ENCODE assay signal across 10 cellular contexts in the genomic region with DNA sequence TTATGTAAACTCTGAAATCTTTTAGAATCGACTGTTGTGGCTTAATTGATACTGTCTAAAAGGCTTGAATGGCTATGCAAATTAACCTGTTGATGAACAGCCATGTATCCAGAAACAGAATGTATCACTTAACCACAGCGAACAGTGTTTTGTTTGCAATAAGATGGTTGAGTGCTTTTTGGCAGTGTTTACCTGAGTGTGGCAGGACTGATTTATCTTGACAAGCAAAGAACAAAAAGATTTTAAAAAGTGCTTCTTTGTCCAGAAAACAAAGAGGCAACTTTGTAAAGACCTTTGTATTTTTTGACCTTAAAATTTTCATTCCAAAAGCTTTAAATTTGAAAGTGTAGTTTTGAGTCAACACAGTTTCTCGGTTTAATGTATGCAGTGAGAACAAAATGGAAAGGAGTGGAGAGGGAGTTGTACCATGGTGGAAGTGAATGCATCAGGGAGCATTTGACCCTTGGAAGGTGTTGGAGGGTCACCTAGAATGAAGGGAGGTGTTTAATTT. TPM values are rescaled to one million over a fixed set of nuclear protein-coding genes. Genes with fewer than 3 reads are reported as not detected.
DNase-seq lines count a peak whose midpoint lies in the region; ATAC-seq, FAIRE-seq and TF ChIP-seq lines count a peak whose summit lies in the region.
"Had no signal": no experiment of that assay in that cellular context is flagged by ENCODE, and none has a peak within 500 bp of the region (broad histone marks: within the 10 kb centered on the region; RNA-seq: fewer than 3 reads in every experiment).

No MANE protein-coding gene starts in this region.

- H3K27me3 ChIP-seq in smooth muscle cell (ENCODE audit: low read depth): no peaks in the 10 kb centered on the region

- no peaks in the 10 kb centered on the region for H3K9me3 ChIP-seq in smooth muscle cell (replicated peaks; ENCODE audit: low read depth)

- H3K4me1 ChIP-seq in smooth muscle cell (ENCODE audit: low read depth): peaks cover 12% of the 10 kb centered on the region

- peaks cover 8% of the 10 kb centered on the region for H3K79me2 ChIP-seq in smooth muscle cell (ENCODE audit: low read depth)

- H3F3A ChIP-seq in smooth muscle cell (ENCODE audit: low read depth): peaks cover 13% of the 10 kb centered on the region

- no peaks in the 10 kb centered on the region for H3K36me3 ChIP-seq in smooth muscle cell (ENCODE audit: low read depth)

- H3K4me3 Mint-ChIP-seq in nephron progenitor cell: peak overlapping the region; percentile 3
- no peak overlapping the region for H3K4me3 Mint-ChIP-seq in activated T-cell treated with anti-CD3 and anti-CD28 coated beads, Interleukin-2, amount 50 U/mL, for 24 hours
- no peak overlapping the region for H3K4me3 Mint-ChIP-seq in activated CD4-positive, alpha-beta memory T cell treated with anti-CD3 and anti-CD28 coated beads for 36 hours
- H3K4me3 Mint-ChIP-seq: activated T-helper 1 cell treated with anti-CD3 and anti-CD28 coated beads, Interleukin-12 subunit alpha, Interleukin-12 subunit beta, Interleukin-2, Interleukin-4 antibody, amounts not matched to agents 30 ng/mL and 10 ng/mL and 1 ng/mL, durations not matched to agents 14 hours and 24 hours and 36 hours; immature natural killer cell had no signal

- H2AFZ ChIP-seq in smooth muscle cell (ENCODE audit: low read depth): no peak overlapping the region

- peak overlapping the region; percentile 55 for H3K27ac Mint-ChIP-seq in nephron progenitor cell
- no peak overlapping the region for H3K27ac Mint-ChIP-seq in activated T-cell treated with anti-CD3 and anti-CD28 coated beads, Interleukin-2, amount 50 U/mL, for 24 hours
- H3K27ac Mint-ChIP-seq in activated CD4-positive, alpha-beta memory T cell treated with anti-CD3 and anti-CD28 coated beads for 36 hours: no peak overlapping the region
- H3K27ac Mint-ChIP-seq: activated T-helper 1 cell treated with anti-CD3 and anti-CD28 coated beads, Interleukin-12 subunit alpha, Interleukin-12 subunit beta, Interleukin-2, Interleukin-4 antibody, amounts not matched to agents 30 ng/mL and 10 ng/mL and 1 ng/mL, durations not matched to agents 14 hours and 24 hours and 36 hours had no signal

- DNase-seq in GM19239 (ENCODE audit: insufficient read length, low spot score) (peak; percentile 50), nephron progenitor cell (no peak), smooth muscle cell (lab: John Stamatoyannopoulos, UW; ENCODE audit: unreplicated experiment) (no peak)
- no peak for DNase-seq in activated T-cell treated with anti-CD3 and anti-CD28 coated beads, Interleukin-2, amount 50 U/mL, for 24 hours
- DNase-seq in activated CD4-positive, alpha-beta memory T cell treated with anti-CD3 and anti-CD28 coated beads for 36 hours: no peak
- DNase-seq in activated CD4-positive, alpha-beta T cell treated with anti-CD3 and anti-CD28 coated beads for 48 hours: no peak
- DNase-seq: immature natural killer cell had no signal

- peaks cover 58% of the 10 kb centered on the region for H3K4me1 Mint-ChIP-seq in nephron progenitor cell
- peaks cover 7% of the 10 kb centered on the region for H3K4me1 Mint-ChIP-seq in activated T-cell treated with anti-CD3 and anti-CD28 coated beads, Interleukin-2, amount 50 U/mL, for 24 hours (ENCODE audit: low read depth)
- H3K4me1 Mint-ChIP-seq in activated CD4-positive, alpha-beta memory T cell treated with anti-CD3 and anti-CD28 coated beads for 36 hours (ENCODE audit: low read depth): peaks cover 7% of the 10 kb centered on the region

- H3K9ac ChIP-seq in smooth muscle cell (ENCODE audit: low read depth): no peak overlapping the region

- intact Hi-C loops in activated CD4-positive, alpha-beta memory T cell treated with anti-CD3 and anti-CD28 coated beads for 36 hours (cut with micrococcal nuclease): no loop called here

- H3K36me3 Mint-ChIP-seq in nephron progenitor cell (ENCODE audit: low read depth): peaks cover 24% of the 10 kb centered on the region
- no peaks in the 10 kb centered on the region for H3K36me3 Mint-ChIP-seq in activated T-cell treated with anti-CD3 and anti-CD28 coated beads, Interleukin-2, amount 50 U/mL, for 24 hours (ENCODE audit: low read depth)
- no peaks in the 10 kb centered on the region for H3K36me3 Mint-ChIP-seq in activated CD4-positive, alpha-beta memory T cell treated with anti-CD3 and anti-CD28 coated beads for 36 hours

- POLR2A ChIA-PET in activated CD4-positive, alpha-beta memory T cell treated with anti-CD3 and anti-CD28 coated beads for 36 hours (lab: Charles Lee): no interaction called here

- no peak for TF ChIP-seq CTCF in nephron progenitor cell (IDR thresholded peaks at IDR 0.05)
- no peak for TF ChIP-seq CTCF in smooth muscle cell (IDR thresholded peaks at IDR 0.05; ENCODE audit: borderline replicate concordance, insufficient read depth, poor library complexity, severe bottlenecking)

- WGBS in smooth muscle cell (ENCODE audit: low lambda C conversion rate): 84% methylated on average over 3 of the region's 3 CpGs

- H3K4me3 ChIP-seq in smooth muscle cell: no peak overlapping the region

- no peak overlapping the region for H3K4me2 ChIP-seq in smooth muscle cell

- peak; percentile 96 for ATAC-seq in HG02623 (IDR thresholded peaks at IDR 0.05; ENCODE audit: unreplicated experiment)
- ATAC-seq in HG03565 (IDR thresholded peaks at IDR 0.05; ENCODE audit: unreplicated experiment): peak; percentile 96

- CTCF ChIA-PET in activated CD4-positive, alpha-beta memory T cell treated with anti-CD3 and anti-CD28 coated beads for 36 hours (lab: Charles Lee): interaction anchor here (1.1 kb wide), 1 partner anchor 41 kb away, joined by 3 read pairs; no protein-coding TSS in a partner anchor

- no peaks in the 10 kb centered on the region for H4K20me1 ChIP-seq in smooth muscle cell (ENCODE audit: low read depth)

- peak; percentile 97 for FAIRE-seq in GM19239 (lab: Jason Lieb, UNC)

- H3K9me3 Mint-ChIP-seq in nephron progenitor cell: no peaks in the 10 kb centered on the region
- H3K9me3 Mint-ChIP-seq in activated T-cell treated with anti-CD3 and anti-CD28 coated beads, Interleukin-2, amount 50 U/mL, for 24 hours: no peaks in the 10 kb centered on the region
- no peaks in the 10 kb centered on the region for H3K9me3 Mint-ChIP-seq in activated CD4-positive, alpha-beta memory T cell treated with anti-CD3 and anti-CD28 coated beads for 36 hours
- H3K9me3 Mint-ChIP-seq: activated T-helper 1 cell treated with anti-CD3 and anti-CD28 coated beads, Interleukin-12 subunit alpha, Interleukin-12 subunit beta, Interleukin-2, Interleukin-4 antibody, amounts not matched to agents 30 ng/mL and 10 ng/mL and 1 ng/mL, durations not matched to agents 14 hours and 24 hours and 36 hours; immature natural killer cell had no signal

- no peak overlapping the region for H3K27ac ChIP-seq in smooth muscle cell (ENCODE audit: low read depth)

- peaks cover 3% of the 10 kb centered on the region for H3K27me3 Mint-ChIP-seq in nephron progenitor cell (ENCODE audit: low read depth, poor library complexity)
- no peaks in the 10 kb centered on the region for H3K27me3 Mint-ChIP-seq in activated T-cell treated with anti-CD3 and anti-CD28 coated beads, Interleukin-2, amount 50 U/mL, for 24 hours
- no peaks in the 10 kb centered on the region for H3K27me3 Mint-ChIP-seq in activated CD4-positive, alpha-beta memory T cell treated with anti-CD3 and anti-CD28 coated beads for 36 hours

RNA-seq across cellular contexts. Expression of a gene that starts 18.0 kb away (rescaled TPM):
- total RNA-seq in smooth muscle cell: 11.1 and 11.6 TPM in 2 replicates
- 6.2 and 6.7 TPM in 2 replicates for polyA plus RNA-seq in smooth muscle cell
- 1 to 10 TPM; 7.1 to 8.0 TPM for total RNA-seq in activated CD4-positive, alpha-beta memory T cell treated with anti-CD3 and anti-CD28 coated beads for 36 hours
